13 cellular contexts compared by ENCODE assay signal in genomic region chr2:149388120-149388816, GRCh38. TPM values are rescaled to one million over a fixed set of nuclear protein-coding genes. Genes with fewer than 3 reads are reported as not detected.
DNase-seq lines count a peak whose midpoint lies in the region; ATAC-seq and TF ChIP-seq lines count a peak whose summit lies in the region.
"Had no signal": no experiment of that assay in that cellular context is flagged by ENCODE, and none has a peak within 500 bp of the region (broad histone marks: within the 10 kb centered on the region; RNA-seq: fewer than 3 reads in every experiment).

No MANE protein-coding gene starts in this region.

- no peak for TF ChIP-seq RAD21 in SK-N-SH (IDR thresholded peaks at IDR 0.05; ENCODE audit: low read length)

- 67% methylated on average over 2 of the region's 2 CpGs for WGBS in SK-N-SH (ENCODE audit: low lambda C conversion rate)

- ATAC-seq in GM21723 (IDR thresholded peaks at IDR 0.05; ENCODE audit: unreplicated experiment) (no peak), GM21528 (IDR thresholded peaks at IDR 0.05; ENCODE audit: low FRiP score, unreplicated experiment) (no peak)

- H4K20me1 ChIP-seq in SK-N-SH (ENCODE audit: insufficient read depth): no peaks in the 10 kb centered on the region

- DNase-seq in A673 (ENCODE audit: low spot score): peak; percentile 32
- peak; percentile 42 for DNase-seq in H7
- peak; percentile 19 for DNase-seq in SK-N-SH
- DNase-seq in iPS-NIHi11 (ENCODE audit: low spot score): peak; percentile 62
- no peak for DNase-seq in head of caudate nucleus
- no peak for DNase-seq in inferior parietal cortex (ENCODE audit: extremely low spot score)
- DNase-seq: activated CD4-positive, alpha-beta memory T cell treated with anti-CD3 and anti-CD28 coated beads, Interleukin-2, amount 10 ng/mL, durations not matched to agents 7 days and 5 days; activated gamma-delta T cell; NCI-H345; ovary; Peyer's patch had no signal

- no peak overlapping the region for H2AFZ ChIP-seq in SK-N-SH (ENCODE audit: low read depth)

- no TSS peak for BruUV-seq in A673 (replicated peaks; lab: Mats Ljungman, UMichigan)

- POLR2A ChIA-PET in A673 (lab: Charles Lee; ENCODE audit: low non-redundant PET) (no interaction called here), SK-N-SH (lab: Yijun Ruan, JAX) (no interaction called here)

- H3F3A ChIP-seq in SK-N-SH (replicated peaks; ENCODE audit: insufficient read depth): peaks cover under 1% of the 10 kb centered on the region

- H3K79me2 ChIP-seq in SK-N-SH (ENCODE audit: insufficient read depth): no peaks in the 10 kb centered on the region

- H3K4me1 ChIP-seq in A673 (ENCODE audit: insufficient read depth, low read length, poor library complexity, severe bottlenecking) (no peaks in the 10 kb centered on the region), SK-N-SH (ENCODE audit: control insufficient read depth in 1 of 2, insufficient read depth in 2 of 2, low read depth in 1 of 2, low read length in 1 of 2) (peaks cover 9 to 17% of the 10 kb centered on the region in 2 experiments; a peak in 3 of 4 replicates)
- H3K4me1 ChIP-seq: Peyer's patch had no signal

- H3K36me3 ChIP-seq in A673 (ENCODE audit: insufficient read depth, low read length, poor library complexity, severe bottlenecking): no peaks in the 10 kb centered on the region
- no peaks in the 10 kb centered on the region for H3K36me3 ChIP-seq in H7 (replicated peaks; ENCODE audit: control insufficient read depth, insufficient read depth, low read length)
- no peaks in the 10 kb centered on the region for H3K36me3 ChIP-seq in SK-N-SH (replicated peaks in 1 of 2; ENCODE audit: control insufficient read depth in 1 of 2, insufficient read depth in 2 of 2, low read length in 1 of 2)
- H3K36me3 ChIP-seq: ovary, Peyer's patch had no signal

- no peak overlapping the region for H3K9ac ChIP-seq in SK-N-SH

- peak; percentile 28 for TF ChIP-seq CTCF in A673 (conservative IDR thresholded peaks at IDR 0.05; ENCODE audit: low read depth, low read length)
- TF ChIP-seq CTCF in SK-N-SH (IDR thresholded peaks at IDR 0.05): peak; percentile 46

- CTCF ChIA-PET in A673 (lab: Charles Lee): interaction anchor here (0.6 to 1.0 kb wide), 2 partner anchors 8 to 186 kb away, joined by 3 read pairs; no protein-coding TSS in a partner anchor
- CTCF ChIA-PET in SK-N-SH (lab: Yijun Ruan, JAX): interaction anchor here (0.7 to 1.6 kb wide), 5 partner anchors 39 to 149 kb away, joined by 3 to 8 read pairs (median 3); partner anchors contain the start of gene LYPD6

- H3K27ac ChIP-seq in A673 (ENCODE audit: low read depth, low read length, poor library complexity, severe bottlenecking): no peak overlapping the region
- peak overlapping the region in 1 of 2 experiments; percentile 15; a peak in 1 of 4 replicates for H3K27ac ChIP-seq in SK-N-SH (ENCODE audit: low read depth in 2 of 2, low read length in 1 of 2)
- H3K27ac ChIP-seq: ovary, Peyer's patch had no signal

- no peaks in the 10 kb centered on the region for H3K27me3 ChIP-seq in A673 (replicated peaks; ENCODE audit: insufficient read depth, low read depth, low read length, poor library complexity)
- no peaks in the 10 kb centered on the region for H3K27me3 ChIP-seq in H7 (ENCODE audit: control insufficient read depth, insufficient read depth, low read length)
- H3K27me3 ChIP-seq in SK-N-SH (ENCODE audit: insufficient read depth): no peaks in the 10 kb centered on the region
- H3K27me3 ChIP-seq: ovary, Peyer's patch had no signal

- no peaks in the 10 kb centered on the region for H3K9me2 ChIP-seq in SK-N-SH

- H3K9me3 ChIP-seq in A673 (ENCODE audit: low read depth, low read length, poor library complexity, severe bottlenecking) (no peaks in the 10 kb centered on the region), SK-N-SH (no peaks in the 10 kb centered on the region)
- H3K9me3 ChIP-seq: ovary, Peyer's patch had no signal

- H3K4me3 ChIP-seq in A673 (ENCODE audit: low read depth, low read length, poor library complexity, severe bottlenecking): no peak overlapping the region
- H3K4me3 ChIP-seq in H7 (ENCODE audit: insufficient read depth, low read depth, low read length): no peak overlapping the region
- no peak overlapping the region for H3K4me3 ChIP-seq in SK-N-SH (ENCODE audit: low read depth in 2 of 2, low read length in 1 of 2)
- H3K4me3 ChIP-seq: ovary, Peyer's patch had no signal

- no peak for TF ChIP-seq EP300 in SK-N-SH (IDR thresholded peaks at IDR 0.05; ENCODE audit: borderline replicate concordance in 1 of 2, low read depth in 1 of 2, low read length in 1 of 2)

- intact Hi-C loops in A673 (cut with micrococcal nuclease; ENCODE audit: unreplicated experiment) (no loop called here), head of caudate nucleus (cut with DNase I) (no loop called here)

- H3K4me2 ChIP-seq in SK-N-SH: peak overlapping the region; percentile 38; the same call in 1 of the 2 replicates

TF ChIP-seq in SK-N-SH, 30 proteins besides CTCF, POLR2A, EP300 and RAD21 (continues in another document):
- no peak for TF ChIP-seq GATA2 (CRISPR knock-in tag; IDR thresholded peaks at IDR 0.05)
- TF ChIP-seq MAX (IDR thresholded peaks at IDR 0.05; ENCODE audit: low read depth): no peak
- TF ChIP-seq YY1 (IDR thresholded peaks at IDR 0.05; ENCODE audit: low read depth): no peak
- TF ChIP-seq ZBTB33 (IDR thresholded peaks at IDR 0.05; ENCODE audit: borderline replicate concordance, low read depth): no peak
- no peak for TF ChIP-seq JUND (IDR thresholded peaks at IDR 0.05)
- TF ChIP-seq IRF3 (IDR thresholded peaks at IDR 0.05; ENCODE audit: low read depth, low read length): no peak
- no peak for TF ChIP-seq SMC3 (IDR thresholded peaks at IDR 0.05; ENCODE audit: low read depth, low read length)
- no peak for TF ChIP-seq POLR2AphosphoS5 (IDR thresholded peaks at IDR 0.05; ENCODE audit: low read depth, low read length)
- no peak for TF ChIP-seq SIN3A (IDR thresholded peaks at IDR 0.05; ENCODE audit: borderline replicate concordance, low read depth, low read length)
- TF ChIP-seq USF1 (IDR thresholded peaks at IDR 0.05; ENCODE audit: borderline replicate concordance, low read depth): no peak
- TF ChIP-seq TCF12 (IDR thresholded peaks at IDR 0.05): no peak

RNA-seq across cellular contexts. Expression of gene LYPD6, which starts 57.9 kb away (rescaled TPM):
- 0.54 and 1.8 TPM in 2 replicates for total RNA-seq in A673 (2021)
- total RNA-seq in H7 (2014; rRNA removed; shearing (Covaris generic)): 2.9 and 3.0 TPM in 2 replicates
- 8.1 and 11.0 TPM in 2 replicates for polyA plus RNA-seq in SK-N-SH (2012; rRNA removed)
- 9.8 and 10.6 TPM in 2 replicates for polyA plus RNA-seq in SK-N-SH (2012; cell fraction: cytosol; rRNA removed)
- 5.3 and 7.6 TPM in 2 replicates for polyA plus RNA-seq in SK-N-SH (2012; cell fraction: nucleus; rRNA removed)
- total RNA-seq: activated CD4-positive, alpha-beta memory T cell treated with anti-CD3 and anti-CD28 coated beads, Interleukin-2, amount 10 ng/mL, durations not matched to agents 7 days and 5 days had no signal

Comparison
In these comparisons a context has a peak if more than half of its experiments do, and no peak if none do; other contexts are left out.
1. DNase-seq: peak in A673 (single experiment), H7 (single experiment), SK-N-SH (single experiment) and iPS-NIHi11 (single experiment); none in head of caudate nucleus (0 of 42) and inferior parietal cortex (single experiment).